In genomic region chr19:33375156-33375744, GRCh38 we compare ENCODE assay signal across 9 cellular contexts. TPM values are rescaled to one million over a fixed set of nuclear protein-coding genes. Genes with fewer than 3 reads are reported as not detected.
DNase-seq lines count a peak whose midpoint lies in the region; ATAC-seq and TF ChIP-seq lines count a peak whose summit lies in the region.
"Had no signal": no experiment of that assay in that cellular context is flagged by ENCODE, and none has a peak within 500 bp of the region (broad histone marks: within the 10 kb centered on the region; RNA-seq: fewer than 3 reads in every experiment).

No MANE protein-coding gene starts in this region.

- TF ChIP-seq CTCF in hepatocyte (IDR thresholded peaks at IDR 0.05; ENCODE audit: poor library complexity) (no peak), stomach (IDR thresholded peaks at IDR 0.05) (no peak)

- H3K27ac ChIP-seq in hepatocyte (peak overlapping the region; percentile 99), stomach (peak overlapping the region in 4 of 5 donors; percentile 97 to 99 (median 98))

- peak overlapping the region; percentile 86 for H3K27ac Mint-ChIP-seq in activated CD4-positive, alpha-beta T cell treated with anti-CD3 and anti-CD28 coated beads, Interleukin-2, amount 10 ng/mL, durations not matched to agents 7 days and 5 days
- H3K27ac Mint-ChIP-seq in activated CD4-positive, alpha-beta memory T cell treated with anti-CD3 and anti-CD28 coated beads, Interleukin-2, amount 10 ng/mL, durations not matched to agents 7 days and 5 days = peak overlapping the region; percentile 9

- TF ChIP-seq EP300 in stomach (IDR thresholded peaks at IDR 0.05) = no peak

- H3K9me3 ChIP-seq in hepatocyte (ENCODE audit: low read depth) (no peaks in the 10 kb centered on the region), stomach (no peaks in the 10 kb centered on the region)

- peaks cover 22% of the 10 kb centered on the region for H3K36me3 Mint-ChIP-seq in activated CD4-positive, alpha-beta T cell treated with anti-CD3 and anti-CD28 coated beads, Interleukin-2, amount 10 ng/mL, durations not matched to agents 7 days and 5 days (ENCODE audit: low read depth)
- peaks cover 44% of the 10 kb centered on the region for H3K36me3 Mint-ChIP-seq in activated CD4-positive, alpha-beta memory T cell treated with anti-CD3 and anti-CD28 coated beads, Interleukin-2, amount 10 ng/mL, durations not matched to agents 7 days and 5 days (ENCODE audit: low read depth)

- H3K4me1 ChIP-seq in hepatocyte (ENCODE audit: insufficient read depth) (peaks cover 42% of the 10 kb centered on the region), stomach (peaks cover 20 to 57% (median 45%) of the 10 kb centered on the region in 4 donors)

- H3K4me3 ChIP-seq in hepatocyte (peak overlapping the region; percentile 90), stomach (peak overlapping the region in 3 of 4 donors; percentile 62 to 97 (median 64))

- ATAC-seq in GM19395 (IDR thresholded peaks at IDR 0.05; ENCODE audit: unreplicated experiment) = no peak

- H3K36me3 ChIP-seq in hepatocyte (replicated peaks; ENCODE audit: insufficient read depth, low read depth) (no peaks in the 10 kb centered on the region), stomach (peaks cover 6 to 15% (median 10%) of the 10 kb centered on the region in 4 donors)

- intact Hi-C loops in stomach (cut with DNase I; ENCODE audit: low total_unique reads) = no loop called here

- peak overlapping the region; percentile 86 for H3K4me3 Mint-ChIP-seq in activated CD4-positive, alpha-beta T cell treated with anti-CD3 and anti-CD28 coated beads, Interleukin-2, amount 10 ng/mL, durations not matched to agents 7 days and 5 days
- peak overlapping the region; percentile 88 for H3K4me3 Mint-ChIP-seq in activated CD4-positive, alpha-beta memory T cell treated with anti-CD3 and anti-CD28 coated beads, Interleukin-2, amount 10 ng/mL, durations not matched to agents 7 days and 5 days

- no peaks in the 10 kb centered on the region for H3K9me2 ChIP-seq in hepatocyte (replicated peaks; ENCODE audit: insufficient read depth)

- no peaks in the 10 kb centered on the region for H3K9me3 Mint-ChIP-seq in activated CD4-positive, alpha-beta T cell treated with anti-CD3 and anti-CD28 coated beads, Interleukin-2, amount 10 ng/mL, durations not matched to agents 7 days and 5 days
- no peaks in the 10 kb centered on the region for H3K9me3 Mint-ChIP-seq in activated CD4-positive, alpha-beta memory T cell treated with anti-CD3 and anti-CD28 coated beads, Interleukin-2, amount 10 ng/mL, durations not matched to agents 7 days and 5 days

- H4K20me1 ChIP-seq in hepatocyte (ENCODE audit: insufficient read depth, poor library complexity, severe bottlenecking) = peaks cover 58% of the 10 kb centered on the region

- no peak for TF ChIP-seq POLR2A in stomach (IDR thresholded peaks at IDR 0.05)

- CTCF ChIA-PET in activated CD4-positive, alpha-beta T cell treated with anti-CD3 and anti-CD28 coated beads, Interleukin-2, amount 10 ng/mL, durations not matched to agents 7 days and 5 days (lab: Charles Lee) = interaction anchor here (1.4 to 1.5 kb wide), 2 partner anchors 9 to 402 kb away, joined by 4 read pairs; no protein-coding TSS in a partner anchor
- CTCF ChIA-PET in activated CD4-positive, alpha-beta memory T cell treated with anti-CD3 and anti-CD28 coated beads, Interleukin-2, amount 10 ng/mL, durations not matched to agents 7 days and 5 days (lab: Charles Lee) = interaction anchor here (0.6 to 4.3 kb wide), 6 partner anchors 10 to 540 kb away, joined by 3 to 13 read pairs (median 4); no protein-coding TSS in a partner anchor

- peaks cover 62% of the 10 kb centered on the region for H3K79me2 ChIP-seq in hepatocyte

- H3K27me3 Mint-ChIP-seq in activated CD4-positive, alpha-beta T cell treated with anti-CD3 and anti-CD28 coated beads, Interleukin-2, amount 10 ng/mL, durations not matched to agents 7 days and 5 days = no peaks in the 10 kb centered on the region
- H3K27me3 Mint-ChIP-seq in activated CD4-positive, alpha-beta memory T cell treated with anti-CD3 and anti-CD28 coated beads, Interleukin-2, amount 10 ng/mL, durations not matched to agents 7 days and 5 days = no peaks in the 10 kb centered on the region

- no peak overlapping the region for H2AFZ ChIP-seq in hepatocyte

- no peak for DNase-seq in activated CD4-positive, alpha-beta T cell treated with anti-CD3 and anti-CD28 coated beads, Interleukin-2, amount 10 ng/mL, durations not matched to agents 7 days and 5 days
- DNase-seq in activated CD4-positive, alpha-beta T cell treated with anti-CD3 and anti-CD28 coated beads, Interleukin-2, amount 50 U/mL, for 48 hours = no peak
- no peak for DNase-seq in activated CD4-positive, alpha-beta memory T cell treated with anti-CD3 and anti-CD28 coated beads, Interleukin-2, amount 10 ng/mL, durations not matched to agents 7 days and 5 days
- DNase-seq in hepatocyte (ENCODE audit: low spot score) (no peak), stomach (no peak), NCI-H2081 (lab: John Stamatoyannopoulos, UW) (no peak), Ammon's horn (ENCODE audit: low spot score) (no peak)
- DNase-seq: kidney had no signal

- H3K4me2 ChIP-seq in hepatocyte = peak overlapping the region; percentile 86

- H3K4me1 Mint-ChIP-seq in activated CD4-positive, alpha-beta T cell treated with anti-CD3 and anti-CD28 coated beads, Interleukin-2, amount 10 ng/mL, durations not matched to agents 7 days and 5 days = peaks cover 49% of the 10 kb centered on the region
- H3K4me1 Mint-ChIP-seq in activated CD4-positive, alpha-beta memory T cell treated with anti-CD3 and anti-CD28 coated beads, Interleukin-2, amount 10 ng/mL, durations not matched to agents 7 days and 5 days = peaks cover 56% of the 10 kb centered on the region

- H3K27me3 ChIP-seq in hepatocyte (no peaks in the 10 kb centered on the region), stomach (no peaks in the 10 kb centered on the region)

- POLR2A ChIA-PET in activated CD4-positive, alpha-beta T cell treated with anti-CD3 and anti-CD28 coated beads, Interleukin-2, amount 10 ng/mL, durations not matched to agents 7 days and 5 days (lab: Charles Lee) = no interaction called here
- POLR2A ChIA-PET in activated CD4-positive, alpha-beta memory T cell treated with anti-CD3 and anti-CD28 coated beads, Interleukin-2, amount 10 ng/mL, durations not matched to agents 7 days and 5 days (lab: Charles Lee) = interaction anchor here (1.8 to 5.9 kb wide), 3 partner anchors 9 to 198 kb away, joined by 7 to 46 read pairs (median 20); no protein-coding TSS in a partner anchor

- 66% methylated on average over 9 of the region's 9 CpGs for WGBS in hepatocyte (ENCODE audit: low lambda C conversion rate, missing lambda C conversion rate)
- WGBS in stomach, 5 donors = 60 to 74% (median 62%) methylated on average over 9 of the region's 9 CpGs

RNA-seq across cellular contexts. Expression of gene CEBPG, which starts 1.7 kb away (rescaled TPM):
- total RNA-seq in activated CD4-positive, alpha-beta T cell treated with anti-CD3 and anti-CD28 coated beads, Interleukin-2, amount 10 ng/mL, durations not matched to agents 7 days and 5 days = 10 to 100 TPM; 24.0 to 24.4 TPM
- total RNA-seq in activated CD4-positive, alpha-beta memory T cell treated with anti-CD3 and anti-CD28 coated beads, Interleukin-2, amount 10 ng/mL, durations not matched to agents 7 days and 5 days = 10 to 100 TPM; 30.0 to 31.4 TPM
- total RNA-seq in hepatocyte (69.4 and 69.5 TPM in 2 replicates), stomach (10 to 100 TPM in 4 of 5 donors, 1 to 10 TPM in 1; 4.7 to 40.9 (median 19.4) TPM)
- polyA plus RNA-seq in hepatocyte (26.2 and 33.1 TPM in 2 replicates), stomach (10 to 100 TPM; 13.8 to 29.9 (median 16.5) TPM)
